ENCODE assay signal across 9 cellular contexts in genomic region chr14:69652942-69653680, GRCh38. TPM values are rescaled to one million over a fixed set of nuclear protein-coding genes. Genes with fewer than 3 reads are reported as not detected.
A peak's percentile ranks its signal among the peaks of the same experiment; 100 is the strongest.
DNase-seq lines count a peak whose midpoint lies in the region; ATAC-seq and TF ChIP-seq lines count a peak whose summit lies in the region.
"Had no signal": no experiment of that assay in that cellular context is flagged by ENCODE, and none has a peak within 500 bp of the region (broad histone marks: within the 10 kb centered on the region; RNA-seq: fewer than 3 reads in every experiment).

No MANE protein-coding gene starts in this region.

- no peaks in the 10 kb centered on the region for H3K9me3 ChIP-seq in PC-9 (ENCODE audit: insufficient read depth, low read depth)
- H3K9me3 ChIP-seq in heart left ventricle = no peaks in the 10 kb centered on the region

- no peaks in the 10 kb centered on the region for H3K27me3 Mint-ChIP-seq in stimulated activated naive CD8-positive, alpha-beta T cell treated with anti-CD3 and anti-CD28 coated beads, Interleukin-15, amount 100 ng/mL, for 72 hours

- peaks cover 48% of the 10 kb centered on the region for H3F3A ChIP-seq in PC-9 (ENCODE audit: insufficient read depth, low read depth)

- H2AFZ ChIP-seq in PC-9 = no peak overlapping the region

- DNase-seq in DMS53 (lab: John Stamatoyannopoulos, UW) (peak; percentile 18), DMS53 treated with DMSO at 0.1 percent for 48 hours (lab: John Stamatoyannopoulos, UW; ENCODE audit: unreplicated experiment) (no peak), PC-9 (peak in 1 of 2 experiments; percentile 44), heart left ventricle (peak in 1 of 5 donors; percentile 17), islet precursor cell (no peak), omental fat pad (ENCODE audit: low spot score) (no peak), NCI-H1436 (lab: John Stamatoyannopoulos, UW) (no peak)
- no peak for DNase-seq in stimulated activated naive CD8-positive, alpha-beta T cell treated with anti-CD3 and anti-CD28 coated beads, Interleukin-15, amount 100 ng/mL, for 72 hours

- H3K27me3 ChIP-seq in PC-9 (ENCODE audit: insufficient read depth, low read depth) = no peaks in the 10 kb centered on the region
- no peaks in the 10 kb centered on the region for H3K27me3 ChIP-seq in heart left ventricle

- no peaks in the 10 kb centered on the region for H3K9me2 ChIP-seq in PC-9 (ENCODE audit: insufficient read depth)

- intact Hi-C loops in PC-9 (cut with micrococcal nuclease; ENCODE audit: unreplicated experiment) = no loop called here
- intact Hi-C loops in heart left ventricle (cut with DNase I) = loop anchor here in 3 of 10 donors (5.0 kb wide), 2 partner anchors 36 to 41 kb away; partner anchors contain the start of gene SUSD6 (in 1 of the 3)

- BruUV-seq in PC-9 (replicated peaks; lab: Mats Ljungman, UMichigan) = no TSS peak

- peaks cover 100% of the 10 kb centered on the region for H3K4me1 ChIP-seq in PC-9 (replicated peaks; ENCODE audit: insufficient read depth)
- H3K4me1 ChIP-seq in heart left ventricle = peaks cover 13 to 97% (median 89%) of the 10 kb centered on the region in 12 donors

- no peak for TF ChIP-seq POLR2A in heart left ventricle (IDR thresholded peaks at IDR 0.05)

- H3K4me2 ChIP-seq in PC-9 = peak overlapping the region; percentile 8; the same call in 1 of the 2 replicates

- H3K27ac Mint-ChIP-seq in stimulated activated naive CD8-positive, alpha-beta T cell treated with anti-CD3 and anti-CD28 coated beads, Interleukin-15, amount 100 ng/mL, for 72 hours = peak overlapping the region; percentile 29 to 43

- TF ChIP-seq CTCF in PC-9 (conservative IDR thresholded peaks at IDR 0.05) (no peak), heart left ventricle (IDR thresholded peaks at IDR 0.05) (no peak), omental fat pad (IDR thresholded peaks at IDR 0.05) (no peak)

- H3K4me3 Mint-ChIP-seq in stimulated activated naive CD8-positive, alpha-beta T cell treated with anti-CD3 and anti-CD28 coated beads, Interleukin-15, amount 100 ng/mL, for 72 hours = peak overlapping the region in 1 of 2 donors; percentile 40

- POLR2A ChIA-PET in PC-9 (lab: Charles Lee; ENCODE audit: unreplicated experiment) = interaction anchor here (0.5 to 0.8 kb wide), 4 partner anchors 17 to 945 kb away, joined by 3 to 7 read pairs (median 4); no protein-coding TSS in a partner anchor

- H3K9me3 Mint-ChIP-seq in stimulated activated naive CD8-positive, alpha-beta T cell treated with anti-CD3 and anti-CD28 coated beads, Interleukin-15, amount 100 ng/mL, for 72 hours = no peaks in the 10 kb centered on the region

- H4K20me1 ChIP-seq in PC-9 (ENCODE audit: insufficient read depth) = no peaks in the 10 kb centered on the region

- H3K4me3 ChIP-seq in PC-9 (no peak overlapping the region), heart left ventricle (peak overlapping the region in 1 of 12 donors; percentile 18)

- peak; percentile 16 to 66 (median 42) for ATAC-seq in heart left ventricle
- peak; percentile 60 for ATAC-seq in stimulated activated naive CD8-positive, alpha-beta T cell treated with anti-CD3 and anti-CD28 coated beads, Interleukin-15, amount 100 ng/mL, for 72 hours
- ATAC-seq in omental fat pad (ENCODE audit: low FRiP score) = no peak

- H3K4me1 Mint-ChIP-seq in stimulated activated naive CD8-positive, alpha-beta T cell treated with anti-CD3 and anti-CD28 coated beads, Interleukin-15, amount 100 ng/mL, for 72 hours = peaks cover 66% of the 10 kb centered on the region

- CTCF ChIA-PET in PC-9 (lab: Charles Lee) = no interaction called here

- H3K27ac ChIP-seq in PC-9 (no peak overlapping the region), heart left ventricle (peak overlapping the region in 11 of 12 donors; percentile 50 to 92 (median 77))
- H3K27ac ChIP-seq: 22Rv1 had no signal

- peaks cover 16% of the 10 kb centered on the region for H3K79me2 ChIP-seq in PC-9 (ENCODE audit: low read depth)

- H3K36me3 ChIP-seq in PC-9 (ENCODE audit: low read depth) (no peaks in the 10 kb centered on the region), heart left ventricle (no peaks in the 10 kb centered on the region)

- WGBS in heart left ventricle, 4 donors = 69 to 77% (median 74%) methylated on average over 10 of the region's 10 CpGs

RNA-seq across cellular contexts. Expression of gene SUSD6, which starts 41.7 kb away (rescaled TPM):
- total RNA-seq in PC-9 (2021) = 24.1 and 43.3 TPM in 2 replicates
- 10 to 100 TPM; 17.8 to 49.2 (median 24.8) TPM for total RNA-seq in heart left ventricle
- polyA plus RNA-seq in heart left ventricle = 10 to 100 TPM in 1 of 2 donors, 1 to 10 TPM in 1; 5.8 to 18.7 TPM
- total RNA-seq in omental fat pad = 10 to 100 TPM; 31.1 to 73.3 (median 52.7) TPM
